ENCODE assay signal across 23 cellular contexts in the genomic region with DNA sequence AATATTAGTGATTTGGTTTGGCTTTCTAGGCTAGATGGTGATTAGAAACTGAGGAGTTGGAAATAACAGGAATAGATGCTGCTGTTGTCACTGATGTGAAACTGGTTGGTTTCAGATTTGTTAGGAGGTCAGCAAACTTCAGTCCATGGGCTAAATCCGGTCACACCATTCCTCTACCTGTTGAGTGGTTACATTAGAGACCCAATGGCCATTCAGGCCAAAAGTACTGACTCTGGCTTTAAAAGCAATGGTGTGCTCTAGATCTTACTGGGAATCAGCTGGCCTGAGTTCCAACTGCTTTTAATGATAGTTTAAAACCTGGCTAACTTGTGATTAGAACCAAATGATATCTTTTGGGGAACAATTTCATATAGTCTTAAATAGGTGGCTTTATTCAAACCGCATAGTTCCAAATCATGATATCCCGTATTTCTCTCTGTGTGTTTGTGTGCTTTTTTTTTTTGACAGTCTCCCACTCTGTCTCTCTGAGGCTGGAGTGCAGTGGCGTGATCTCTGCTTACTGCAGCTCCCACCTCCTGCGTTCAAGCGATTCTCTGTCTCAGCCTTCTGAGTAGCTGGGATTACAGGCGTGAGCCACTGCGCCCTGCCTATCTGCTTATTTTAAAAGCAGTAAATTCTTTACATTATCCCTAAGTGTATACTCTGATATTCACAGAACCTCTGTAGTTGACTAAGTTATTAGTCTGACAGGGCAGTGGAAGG. TPM values are rescaled to one million over a fixed set of nuclear protein-coding genes. Genes with fewer than 3 reads are reported as not detected.
DNase-seq lines count a peak whose midpoint lies in the region; ATAC-seq, FAIRE-seq and TF ChIP-seq lines count a peak whose summit lies in the region.
"Had no signal": no experiment of that assay in that cellular context is flagged by ENCODE, and none has a peak within 500 bp of the region (broad histone marks: within the 10 kb centered on the region; RNA-seq: fewer than 3 reads in every experiment).

No MANE protein-coding gene starts in this region.

- ATAC-seq in heart left ventricle (no peak), IMR-90 (ENCODE audit: low read depth) (no peak), K562 (no peak), GM18511 (IDR thresholded peaks at IDR 0.05; ENCODE audit: unreplicated experiment) (no peak), GM19035 (IDR thresholded peaks at IDR 0.05; ENCODE audit: unreplicated experiment) (no peak)
- ATAC-seq: GM23338, left ventricle myocardium superior had no signal

- DNase-seq in cardiac muscle cell (ENCODE audit: low read depth in 1 of 2, low spot score in 1 of 2): no peak
- DNase-seq in heart left ventricle: no peak
- DNase-seq in IMR-90: no peak
- no peak for DNase-seq in K562 (ENCODE audit: extremely low read depth in 1 of 4, low spot score in 3 of 4)
- DNase-seq in smooth muscle cell (lab: John Stamatoyannopoulos, UW; ENCODE audit: unreplicated experiment): no peak
- DNase-seq in activated CD4-positive, alpha-beta T cell treated with anti-CD3 and anti-CD28 coated beads for 48 hours: no peak
- DNase-seq: activated B cell treated with CpG ODN at 0.5 μM for 24 hours; activated CD4-positive, alpha-beta T cell treated with anti-CD3 and anti-CD28 coated beads, Interleukin-2, amount 50 U/mL, for 48 hours; activated gamma-delta T cell treated with Interleukin-2 at 50 U/mL for 16 hours; DND-41; left ventricle myocardium superior; NCI-H1417 treated with DMSO at 0.1 percent for 48 hours; NCI-H748 treated with DMSO at 0.1 percent for 48 hours; SIG-M5; spleen; upper lobe of left lung had no signal

- no peaks in the 10 kb centered on the region for H3K27me3 ChIP-seq in cardiac muscle cell
- H3K27me3 ChIP-seq in heart left ventricle: no peaks in the 10 kb centered on the region
- no peaks in the 10 kb centered on the region for H3K27me3 ChIP-seq in IMR-90 (ENCODE audit: control insufficient read depth, insufficient read depth, low read length)
- no peaks in the 10 kb centered on the region for H3K27me3 ChIP-seq in K562 (ENCODE audit: control insufficient read depth in 2 of 2, insufficient read depth in 2 of 2, low read length in 2 of 2)
- H3K27me3 ChIP-seq in smooth muscle cell (ENCODE audit: low read depth): no peaks in the 10 kb centered on the region
- H3K27me3 ChIP-seq: BLaER1 treated with 17β-estradiol and CSF1 and Interleukin-3, amounts not matched to agents 10 nM and 100 nM; spleen; upper lobe of left lung had no signal

- POLR2A ChIA-PET in IMR-90 (lab: Charles Lee; ENCODE audit: unreplicated experiment): no interaction called here
- POLR2A ChIA-PET in K562 (lab: Yijun Ruan, JAX): interaction anchor here (1.1 to 1.6 kb wide), 3 partner anchors 8 to 12 kb away, joined by 5 to 11 read pairs (median 11); partner anchors contain the start of genes HNRNPH3 and PBLD

- no peak overlapping the region for H2AK9ac ChIP-seq in IMR-90 (replicated peaks; ENCODE audit: low read depth, low read length, poor library complexity)

- no peak overlapping the region for H2BK5ac ChIP-seq in IMR-90 (ENCODE audit: low read depth, low read length, poor library complexity, severe bottlenecking)

- intact Hi-C loops in heart left ventricle (cut with DNase I): loop anchor here in 2 of 10 donors (10.0 kb wide), 1 partner anchor 54 kb away; no protein-coding TSS in a partner anchor
- intact Hi-C loops in IMR-90 (cut with micrococcal nuclease): loop anchor here (10.0 kb wide), 1 partner anchor 404 kb away; no protein-coding TSS in a partner anchor
- intact Hi-C loops in K562 (cut with micrococcal nuclease): no loop called here

- no peak overlapping the region for H2BK120ac ChIP-seq in IMR-90 (ENCODE audit: low read depth, low read length)

- no peak overlapping the region for H3K4ac ChIP-seq in IMR-90 (ENCODE audit: low read depth, low read length)

- H3K79me2 ChIP-seq in K562 (ENCODE audit: control insufficient read depth, insufficient read depth, low read length): peaks cover 65% of the 10 kb centered on the region
- peaks cover 53% of the 10 kb centered on the region for H3K79me2 ChIP-seq in smooth muscle cell (ENCODE audit: low read depth)

- CTCF ChIA-PET in IMR-90 (lab: Yijun Ruan, JAX) (interaction anchor here (1.0 to 1.8 kb wide), 2 partner anchors 8 to 12 kb away, joined by 3 to 9 read pairs; no protein-coding TSS in a partner anchor), K562 (lab: Yijun Ruan, JAX; ENCODE audit: low intra/inter-chr PET ratio) (no interaction called here)

- H3K36me3 ChIP-seq in cardiac muscle cell (peaks cover 74% of the 10 kb centered on the region), heart left ventricle (peaks cover 0 to 83% (median 76%) of the 10 kb centered on the region in 9 donors), IMR-90 (ENCODE audit: control insufficient read depth, insufficient read depth, low read length) (peaks cover 50% of the 10 kb centered on the region), K562 (ENCODE audit: control insufficient read depth, insufficient read depth, low read length) (peaks cover 100% of the 10 kb centered on the region), smooth muscle cell (ENCODE audit: low read depth) (peaks cover 37% of the 10 kb centered on the region)

- H3K4me3 ChIP-seq in cardiac muscle cell (no peak overlapping the region), heart left ventricle (no peak overlapping the region), IMR-90 (ENCODE audit: insufficient read depth, low read depth, low read length) (no peak overlapping the region), K562 (no peak overlapping the region), smooth muscle cell (no peak overlapping the region)
- H3K4me3 ChIP-seq: BLaER1 treated with 17β-estradiol and CSF1 and Interleukin-3, amounts not matched to agents 10 nM and 100 nM; GM23338; spleen; upper lobe of left lung had no signal

- no peak for TF ChIP-seq POLR2A in heart left ventricle (IDR thresholded peaks at IDR 0.05)
- TF ChIP-seq POLR2A in IMR-90 (IDR thresholded peaks at IDR 0.05; ENCODE audit: low read depth, low read length): no peak
- no peak for TF ChIP-seq POLR2A in K562 (conservative IDR thresholded peaks at IDR 0.05)

- TF ChIP-seq CTCF in cardiac muscle cell (IDR thresholded peaks at IDR 0.05; ENCODE audit: low read depth, low read length) (no peak), heart left ventricle (IDR thresholded peaks at IDR 0.05) (no peak), IMR-90 (conservative IDR thresholded peaks at IDR 0.05; ENCODE audit: low read depth, low read length) (no peak), K562 (IDR thresholded peaks at IDR 0.05 in 2 of 3, conservative IDR thresholded peaks at IDR 0.05 in 1 of 3; ENCODE audit: insufficient read depth in 2 of 3, low read depth in 1 of 3, low read length in 3 of 3) (no peak), smooth muscle cell (IDR thresholded peaks at IDR 0.05; ENCODE audit: borderline replicate concordance, insufficient read depth, poor library complexity, severe bottlenecking) (no peak)

- H3K27ac ChIP-seq in cardiac muscle cell (peak overlapping the region; percentile 28), heart left ventricle (no peak overlapping the region), IMR-90 (ENCODE audit: insufficient read depth, low read length) (no peak overlapping the region), K562 (ENCODE audit: extremely low read depth, low read depth, low read length) (no peak overlapping the region), smooth muscle cell (ENCODE audit: low read depth) (peak overlapping the region; percentile 37)
- H3K27ac ChIP-seq: BLaER1 treated with 17β-estradiol and CSF1 and Interleukin-3, amounts not matched to agents 10 nM and 100 nM; epithelial cell of prostate; spleen; upper lobe of left lung had no signal

- dilution Hi-C loops in IMR-90 (cut with HindIII; ENCODE audit: low sequenced_read_pairs, unreplicated experiment): no loop called here

- H4K20me1 ChIP-seq in IMR-90 (ENCODE audit: insufficient read depth, low read length) (peaks cover 67% of the 10 kb centered on the region), K562 (replicated peaks; ENCODE audit: control insufficient read depth, insufficient read depth, low read length) (peaks cover 17% of the 10 kb centered on the region), smooth muscle cell (ENCODE audit: low read depth) (peaks cover 94% of the 10 kb centered on the region)

- TF ChIP-seq EP300 in K562 (IDR thresholded peaks at IDR 0.05; ENCODE audit: low read length): no peak

- FAIRE-seq in K562 (lab: Jason Lieb, UNC): no peak
- FAIRE-seq: islet of Langerhans, RCC 7860 had no signal

- peaks cover 4% of the 10 kb centered on the region; the same call in 1 of the 2 replicates for H3K9me1 ChIP-seq in IMR-90 (ENCODE audit: insufficient read depth, low read length)
- H3K9me1 ChIP-seq in K562 (ENCODE audit: control insufficient read depth, insufficient read depth, low read length): peaks cover 7% of the 10 kb centered on the region

- H3K9ac ChIP-seq in IMR-90 (ENCODE audit: low read depth, low read length) (no peak overlapping the region), K562 (ENCODE audit: insufficient read depth in 1 of 2, low read depth in 2 of 2, low read length in 2 of 2) (no peak overlapping the region), smooth muscle cell (ENCODE audit: low read depth) (no peak overlapping the region)
- H3K9ac ChIP-seq: BLaER1 treated with 17β-estradiol and CSF1 and Interleukin-3, amounts not matched to agents 10 nM and 100 nM had no signal

- 90 to 95% (median 93%) methylated on average over 8 of the region's 8 CpGs for whole genome bisulfite sequencing in heart left ventricle, 4 donors
- 86% methylated on average over 1 of the region's 8 CpGs; no CpG with 5 or more reads in 1 of the 2 experiments for WGBS in IMR-90 (ENCODE audit: extremely low coverage in 2 of 2, insufficient read length in 1 of 2), 2 experiments
- WGBS in K562 (ENCODE audit: insufficient coverage, low coverage, missing lambda C conversion rate): 94% methylated on average over 8 of the region's 8 CpGs
- WGBS in smooth muscle cell (ENCODE audit: low lambda C conversion rate): 84% methylated on average over 8 of the region's 8 CpGs

- H3K9me3 ChIP-seq in cardiac muscle cell (ENCODE audit: low read depth): no peaks in the 10 kb centered on the region
- no peaks in the 10 kb centered on the region for H3K9me3 ChIP-seq in heart left ventricle
- no peaks in the 10 kb centered on the region for H3K9me3 ChIP-seq in IMR-90 (ENCODE audit: control insufficient read depth, insufficient read depth, low read length)
- H3K9me3 ChIP-seq in K562 (replicated peaks; ENCODE audit: control insufficient read depth, insufficient read depth, low read depth, low read length): no peaks in the 10 kb centered on the region
- H3K9me3 ChIP-seq in smooth muscle cell (replicated peaks; ENCODE audit: low read depth): no peaks in the 10 kb centered on the region
- H3K9me3 ChIP-seq: BLaER1 treated with 17β-estradiol and CSF1 and Interleukin-3, amounts not matched to agents 10 nM and 100 nM; spleen; upper lobe of left lung had no signal

- TF ChIP-seq RAD21 in IMR-90 (IDR thresholded peaks at IDR 0.05; ENCODE audit: low read length) (no peak), K562 (CRISPR knock-in tag; conservative IDR thresholded peaks at IDR 0.05 in 1 of 2, IDR thresholded peaks at IDR 0.05 in 1 of 2) (no peak)

- H3K79me1 ChIP-seq in IMR-90 (ENCODE audit: low read depth in 1 of 2, low read length in 2 of 2): peaks cover 22 to 35% of the 10 kb centered on the region in 2 experiments

- peaks cover 66% of the 10 kb centered on the region for H3F3A ChIP-seq in smooth muscle cell (ENCODE audit: low read depth)

- peaks cover 20% of the 10 kb centered on the region for H3K4me1 ChIP-seq in cardiac muscle cell (ENCODE audit: low read depth)
- peaks cover 0 to 37% (median 31%) of the 10 kb centered on the region in 12 donors for H3K4me1 ChIP-seq in heart left ventricle
- H3K4me1 ChIP-seq in IMR-90 (ENCODE audit: control insufficient read depth, insufficient read depth, low read length): peaks cover 1% of the 10 kb centered on the region; the same call in 1 of the 2 replicates
- peaks cover 0 to 13% of the 10 kb centered on the region in 2 experiments; a peak in 1 of 5 replicates for H3K4me1 ChIP-seq in K562 (replicated peaks in 1 of 2; ENCODE audit: control insufficient read depth in 2 of 2, insufficient read depth in 2 of 2, low read length in 2 of 2)
- peaks cover 24% of the 10 kb centered on the region for H3K4me1 ChIP-seq in smooth muscle cell (ENCODE audit: low read depth)

- H4K91ac ChIP-seq in IMR-90 (ENCODE audit: insufficient read depth, low read depth, low read length): no peak overlapping the region

- H4K5ac ChIP-seq in IMR-90 (ENCODE audit: low read depth, low read length): no peak overlapping the region

- no peak overlapping the region for H2BK20ac ChIP-seq in IMR-90 (ENCODE audit: low read depth, low read length)

- no peak overlapping the region for H3K23ac ChIP-seq in IMR-90 (ENCODE audit: low read depth, low read length)

- peak overlapping the region; percentile 65; the same call in 1 of the 3 replicates for H2BK15ac ChIP-seq in IMR-90 (ENCODE audit: low read depth, low read length)

- H2AK5ac ChIP-seq in IMR-90 (ENCODE audit: low read depth, low read length): no peak overlapping the region

- in situ Hi-C loops in IMR-90 (cut with MboI; ENCODE audit: low sequenced_read_pairs) (no loop called here), K562 (cut with MboI) (no loop called here)

- H3K18ac ChIP-seq in IMR-90 (ENCODE audit: low read depth, low read length): no peak overlapping the region

- H2AFZ ChIP-seq in IMR-90 (replicated peaks; ENCODE audit: low read length, poor library complexity) (no peak overlapping the region), K562 (ENCODE audit: low read depth, low read length) (no peak overlapping the region), smooth muscle cell (ENCODE audit: low read depth) (no peak overlapping the region)
- H2AFZ ChIP-seq: GM23338 had no signal

- H4K8ac ChIP-seq in IMR-90 (ENCODE audit: low read depth in 2 of 2, low read length in 2 of 2): no peak overlapping the region

- no peak overlapping the region for H3K56ac ChIP-seq in IMR-90 (ENCODE audit: extremely low read depth, insufficient read depth, low read length)

- H3K14ac ChIP-seq in IMR-90 (replicated peaks; ENCODE audit: low read depth, low read length): no peak overlapping the region

- H3K4me2 ChIP-seq in IMR-90 (ENCODE audit: low read depth, low read length) (no peak overlapping the region), K562 (ENCODE audit: insufficient read depth, low read length) (no peak overlapping the region), smooth muscle cell (no peak overlapping the region)
- H3K4me2 ChIP-seq: BLaER1 treated with 17β-estradiol and CSF1 and Interleukin-3, amounts not matched to agents 10 nM and 100 nM; GM23338 had no signal

- no TSS peak for BruUV-seq in IMR-90 (replicated peaks; lab: Mats Ljungman, UMichigan)
- BruUV-seq in K562 (replicated peaks; lab: Mats Ljungman, UMichigan): no TSS peak

RNA-seq across cellular contexts. Expression of gene PBLD, which starts 7.8 kb away (rescaled TPM):
- 4.5 and 4.6 TPM in 2 replicates for total RNA-seq in cardiac muscle cell
- polyA plus RNA-seq in cardiac muscle cell: 4.6 and 5.6 TPM in 2 replicates
- 1 to 10 TPM; 2.1 to 9.4 (median 6.2) TPM for total RNA-seq in heart left ventricle
- 1 to 10 TPM; 1.4 to 1.7 TPM for polyA plus RNA-seq in heart left ventricle
- total RNA-seq in IMR-90 (2012; rRNA removed): 5.0 and 5.7 TPM in 2 replicates
- 2.3 and 3.3 TPM in 2 replicates for polyA plus RNA-seq in IMR-90 (2012; rRNA removed)
- 0.84 and 0.99 TPM in 2 replicates for polyA plus RNA-seq in IMR-90 (2012; cell fraction: cytosol; rRNA removed)
- 0.76 and 3.7 TPM in 2 replicates for polyA plus RNA-seq in IMR-90 (2012; cell fraction: nucleus; rRNA removed; ENCODE audit: low replicate concordance)
- total RNA-seq in K562 (2011; cell fraction: chromatin; rRNA removed; ENCODE audit: low replicate concordance): 3.8 and 5.0 TPM in 2 replicates
- total RNA-seq in K562 (2011; cell fraction: nucleolus; rRNA removed): 1.8 and 2.3 TPM in 2 replicates
- 4.3 and 9.5 TPM in 2 replicates for total RNA-seq in K562 (2011; cell fraction: nucleoplasm; rRNA removed)
- total RNA-seq in K562 (2014; rRNA removed): 1.7 and 2.6 TPM in 2 replicates
- total RNA-seq in K562 (2014; rRNA removed; fragmentation: Illumina TruSeq; extraction: Trizol): 4.3 and 4.8 TPM in 2 replicates
- 2.0 and 2.7 TPM in 2 replicates for total RNA-seq in K562 (2015; rRNA removed; fragmentation: Illumina TruSeq; extraction: Trizol)
- total RNA-seq in K562 (2021): 2.2 and 2.5 TPM in 2 replicates
- polyA plus RNA-seq in K562 (2011; rRNA removed): 1.2 and 1.8 TPM in 2 replicates
- polyA plus RNA-seq in K562 (2011; cell fraction: cytosol; rRNA removed): 0.22 and 0.68 TPM in 2 replicates
- 2.0 and 2.1 TPM in 2 replicates for polyA plus RNA-seq in K562 (2011; cell fraction: nucleus; rRNA removed)
- polyA plus RNA-seq in K562 (2012): 2.0 and 3.0 TPM in 2 replicates
- 2.8 and 3.3 TPM in 2 replicates for polyA plus RNA-seq in K562 (2014; fragmentation: Illumina TruSeq; extraction: Trizol)
- 1 to 10 TPM; 1.7 to 2.1 TPM for polyA plus RNA-seq in K562 (2014; fragmentation: Nextera tagmentation; extraction: Ambion mirVana)
- polyA plus RNA-seq in K562 (2014; rRNA removed): 2.7 and 2.9 TPM in 2 replicates
- polyA minus RNA-seq in K562 (2011; rRNA and poly(A)+ RNA removed): 0.53 and 0.81 TPM in 2 replicates
- polyA minus RNA-seq in K562 (2011; cell fraction: cytosol; rRNA and poly(A)+ RNA removed): 0.76 TPM in 1 of 2 replicates, not detected in the other
- 0.94 and 1.7 TPM in 2 replicates for polyA minus RNA-seq in K562 (2011; cell fraction: nucleus; rRNA and poly(A)+ RNA removed)
- total RNA-seq in smooth muscle cell: 2.0 and 5.6 TPM in 2 replicates
- polyA plus RNA-seq in smooth muscle cell: 2.3 and 4.5 TPM in 2 replicates

RNA-seq across cellular contexts. Expression of gene HNRNPH3, which starts 8.7 kb away (rescaled TPM):
- total RNA-seq in cardiac muscle cell (34.8 and 96.1 TPM in 2 replicates), heart left ventricle (100 to 1,000 TPM in 2 of 9 donors, 10 to 100 TPM in 7; 23.7 to 130 (median 83.1) TPM), IMR-90 (2012; rRNA removed) (10.6 and 23.6 TPM in 2 replicates), K562 (2014; rRNA removed) (68.9 and 88.0 TPM in 2 replicates), K562 (2014; rRNA removed; fragmentation: Illumina TruSeq; extraction: Trizol) (52.8 and 72.3 TPM in 2 replicates), K562 (2015; rRNA removed; fragmentation: Illumina TruSeq; extraction: Trizol) (60.8 and 61.5 TPM in 2 replicates), K562 (2021) (162 and 170 TPM in 2 replicates), smooth muscle cell (21.4 and 31.2 TPM in 2 replicates)
- polyA plus RNA-seq in cardiac muscle cell (182 and 249 TPM in 2 replicates), heart left ventricle (100 to 1,000 TPM in 1 of 2 donors, 10 to 100 TPM in 1; 91.7 to 140 TPM), IMR-90 (2012; rRNA removed) (119 and 142 TPM in 2 replicates), K562 (2011; rRNA removed) (97.5 and 152 TPM in 2 replicates), K562 (2014; fragmentation: Illumina TruSeq; extraction: Trizol) (468 and 562 TPM in 2 replicates), K562 (2014; fragmentation: Nextera tagmentation; extraction: Ambion mirVana) (100 to 1,000 TPM; 129 to 208 TPM), K562 (2014; rRNA removed) (371 and 431 TPM in 2 replicates), smooth muscle cell (143 and 159 TPM in 2 replicates)
- 10.1 and 15.3 TPM in 2 replicates for polyA plus RNA-seq in IMR-90 (2012; cell fraction: cytosol; rRNA removed)
- 6.1 and 43.1 TPM in 2 replicates for polyA plus RNA-seq in IMR-90 (2012; cell fraction: nucleus; rRNA removed; ENCODE audit: low replicate concordance)
- total RNA-seq in K562 (2011; cell fraction: chromatin; rRNA removed; ENCODE audit: low replicate concordance): 62.9 and 248 TPM in 2 replicates
- 23.0 and 31.5 TPM in 2 replicates for total RNA-seq in K562 (2011; cell fraction: nucleolus; rRNA removed)
- total RNA-seq in K562 (2011; cell fraction: nucleoplasm; rRNA removed): 90.9 and 129 TPM in 2 replicates
- polyA plus RNA-seq in K562 (2011; cell fraction: cytosol; rRNA removed): 24.1 and 54.7 TPM in 2 replicates
- 65.4 and 82.8 TPM in 2 replicates for polyA plus RNA-seq in K562 (2011; cell fraction: nucleus; rRNA removed)
- 163 and 412 TPM in 2 replicates for polyA plus RNA-seq in K562 (2012)
- polyA minus RNA-seq in K562 (2011; rRNA and poly(A)+ RNA removed): 225 and 315 TPM in 2 replicates
- polyA minus RNA-seq in K562 (2011; cell fraction: cytosol; rRNA and poly(A)+ RNA removed): 50.4 and 63.2 TPM in 2 replicates
- 58.3 and 78.0 TPM in 2 replicates for polyA minus RNA-seq in K562 (2011; cell fraction: nucleus; rRNA and poly(A)+ RNA removed)

Comparison
In these comparisons a context has a peak if more than half of its experiments do, and no peak if none do; other contexts are left out.
1. H3K27ac ChIP-seq: peak in cardiac muscle cell (single experiment) and smooth muscle cell (single experiment); none in heart left ventricle (0 of 12), IMR-90 (single experiment) and K562 (single experiment).